17 cellular contexts compared by ENCODE assay signal in genomic region chr17:73663614-73664013, GRCh38. TPM values are rescaled to one million over a fixed set of nuclear protein-coding genes. Genes with fewer than 3 reads are reported as not detected.
DNase-seq lines count a peak whose midpoint lies in the region; ATAC-seq and TF ChIP-seq lines count a peak whose summit lies in the region.
"Had no signal": no experiment of that assay in that cellular context is flagged by ENCODE, and none has a peak within 500 bp of the region (broad histone marks: within the 10 kb centered on the region; RNA-seq: fewer than 3 reads in every experiment).

No MANE protein-coding gene starts in this region.

- H3K9ac ChIP-seq in neural progenitor cell = no peak overlapping the region

- peaks cover 1% of the 10 kb centered on the region for H3K36me3 Mint-ChIP-seq in neural progenitor cell
- H3K36me3 Mint-ChIP-seq: IgD-negative memory B cell, T-cell had no signal

- no peaks in the 10 kb centered on the region for H3K4me1 ChIP-seq in neural progenitor cell
- H3K4me1 ChIP-seq: Caco-2 had no signal

- H3F3A ChIP-seq in neural progenitor cell (ENCODE audit: low read depth) = no peaks in the 10 kb centered on the region

- H3K27me3 ChIP-seq in neural progenitor cell = no peaks in the 10 kb centered on the region

- ATAC-seq in HG02884 (IDR thresholded peaks at IDR 0.05; ENCODE audit: unreplicated experiment) = no peak
- ATAC-seq: GM12878, T-cell had no signal

- H3K27ac Mint-ChIP-seq in neural progenitor cell = no peak overlapping the region
- H3K27ac Mint-ChIP-seq: IgD-negative memory B cell, T-cell had no signal

- no peak overlapping the region for H3K27ac ChIP-seq in neural progenitor cell

- no peaks in the 10 kb centered on the region for H3K36me3 ChIP-seq in neural progenitor cell

- H3K79me2 ChIP-seq in neural progenitor cell (ENCODE audit: low read depth) = no peaks in the 10 kb centered on the region

- H3K4me1 Mint-ChIP-seq in neural progenitor cell = peaks cover 3% of the 10 kb centered on the region

- DNase-seq in NCI-H526 (lab: John Stamatoyannopoulos, UW) (peak; percentile 14 to 15), NCI-H526 treated with DMSO at 0.1 percent for 48 hours (lab: John Stamatoyannopoulos, UW) (no peak), NCI-H2081 treated with DMSO at 0.1 percent for 48 hours (lab: John Stamatoyannopoulos, UW) (peak; percentile 41), NCI-H748 (lab: John Stamatoyannopoulos, UW; ENCODE audit: unreplicated experiment) (peak; percentile 81), neural progenitor cell (ENCODE audit: low spot score) (peak; percentile 8), GM20000 (ENCODE audit: low spot score) (no peak)
- no peak for DNase-seq in activated effector memory CD4-positive, alpha-beta T cell treated with Interleukin-2 at 50 U/mL for 16 hours
- DNase-seq: C1 segment of cervical spinal cord, Caco-2, HCEC 1CT, NCI-H1930, NCI-H446, T-cell had no signal

- H3K4me3 Mint-ChIP-seq in neural progenitor cell = no peak overlapping the region
- H3K4me3 Mint-ChIP-seq: IgD-negative memory B cell, T-cell had no signal

- H2AFZ ChIP-seq in neural progenitor cell (replicated peaks) = no peak overlapping the region

- no peak overlapping the region for H3K4me3 ChIP-seq in neural progenitor cell
- H3K4me3 ChIP-seq: GM12878 had no signal

- no peaks in the 10 kb centered on the region for H3K9me3 ChIP-seq in neural progenitor cell (ENCODE audit: low read depth)
- H3K9me3 ChIP-seq: Caco-2 had no signal

- no peak overlapping the region for H3K4me2 ChIP-seq in neural progenitor cell

- peaks cover 2% of the 10 kb centered on the region for H3K9me3 Mint-ChIP-seq in neural progenitor cell
- H3K9me3 Mint-ChIP-seq: T-cell had no signal

- no peak for TF ChIP-seq CTCF in neural progenitor cell (IDR thresholded peaks at IDR 0.05)
- no peak for TF ChIP-seq CTCF in GM20000 (IDR thresholded peaks at IDR 0.05; ENCODE audit: extremely low read depth, missing control alignments)

- no peaks in the 10 kb centered on the region for H4K20me1 ChIP-seq in neural progenitor cell (ENCODE audit: low read depth)

- H3K27me3 Mint-ChIP-seq in neural progenitor cell (ENCODE audit: insufficient read depth, low read depth) = peaks cover 4% of the 10 kb centered on the region

RNA-seq across cellular contexts. Expression of gene SDK2, which starts 19.4 kb away (rescaled TPM):
- total RNA-seq in neural progenitor cell (ENCODE audit: low replicate concordance) = 15.3 and 39.9 TPM in 2 replicates
- total RNA-seq: HT-29 had no signal

Comparison
In these comparisons a context has a peak if more than half of its experiments do, and no peak if none do; other contexts are left out.
1. DNase-seq: peak in NCI-H526 (2 of 2), NCI-H2081 treated with DMSO at 0.1 percent for 48 hours (single experiment), NCI-H748 (single experiment) and neural progenitor cell (single experiment); none in NCI-H526 treated with DMSO at 0.1 percent for 48 hours (single experiment), GM20000 (single experiment) and activated effector memory CD4-positive, alpha-beta T cell treated with Interleukin-2 at 50 U/mL for 16 hours (single experiment).